In genomic region chr22:43081968-43082367, GRCh38 we compare ENCODE assay signal across 2 cellular contexts.
TF ChIP-seq lines count a peak whose summit lies in the region.

No MANE protein-coding gene starts in this region.

TF ChIP-seq in HepG2, 621 proteins besides CTCF, POLR2A, EP300 and RAD21:
- 0 out of 2 replicates have a peak, but pooled peaks have one; percentile 32 for TF ChIP-seq CREB1 (IDR thresholded peaks at IDR 0.05)
- no peak for TF ChIP-seq CREB1 (CRISPR knock-in tag; IDR thresholded peaks at IDR 0.05)
- no peak for TF ChIP-seq RFX3 (CRISPR knock-in tag; IDR thresholded peaks at IDR 0.05)
- TF ChIP-seq ATF7 (IDR thresholded peaks at IDR 0.05), result peak; percentile 74
- no peak for TF ChIP-seq ATF7 (CRISPR knock-in tag; IDR thresholded peaks at IDR 0.05)

TF ChIP-seq in SK-N-SH, 30 proteins besides CTCF, POLR2A, EP300 and RAD21:
- TF ChIP-seq RFX5 (IDR thresholded peaks at IDR 0.05; ENCODE audit: low read length), result no peak
- TF ChIP-seq NRF1 (IDR thresholded peaks at IDR 0.05; ENCODE audit: low read depth, low read length), result no peak
